21 cellular contexts compared by ENCODE assay signal in genomic region chr1:163257763-163258162, GRCh38. TPM values are rescaled to one million over a fixed set of nuclear protein-coding genes. Genes with fewer than 3 reads are reported as not detected.
A peak's percentile ranks its signal among the peaks of the same experiment; 100 is the strongest.
DNase-seq lines count a peak whose midpoint lies in the region; ATAC-seq and TF ChIP-seq lines count a peak whose summit lies in the region.
"Had no signal": no experiment of that assay in that cellular context is flagged by ENCODE, and none has a peak within 500 bp of the region (broad histone marks: within the 10 kb centered on the region; RNA-seq: fewer than 3 reads in every experiment).

No MANE protein-coding gene starts in this region.

- no peak for ATAC-seq in activated T-cell treated with anti-CD3 and anti-CD28 coated beads, Interleukin-2, amount 50 U/mL, for 72 hours (replicated peaks in 1 of 2)
- ATAC-seq in left ventricle myocardium superior (peak; percentile 63), Right ventricle myocardium inferior (no peak), upper lobe of left lung (ENCODE audit: low FRiP score in 2 of 2) (no peak)
- ATAC-seq: CD8-positive, alpha-beta T cell; GM12878 had no signal

- H3K9me3 Mint-ChIP-seq in activated T-cell treated with anti-CD3 and anti-CD28 coated beads, Interleukin-2, amount 50 U/mL, for 72 hours: peaks cover 0 to 4% of the 10 kb centered on the region in 2 donors
- H3K9me3 Mint-ChIP-seq in activated T-cell treated with anti-CD3 and anti-CD28 coated beads, Interleukin-2, amount 50 U/mL, for 24 hours: peaks cover 2% of the 10 kb centered on the region

- no peak for TF ChIP-seq EP300 in upper lobe of left lung (IDR thresholded peaks at IDR 0.05)

- peaks cover 1 to 2% of the 10 kb centered on the region in 2 donors for H3K36me3 Mint-ChIP-seq in activated T-cell treated with anti-CD3 and anti-CD28 coated beads, Interleukin-2, amount 50 U/mL, for 72 hours (ENCODE audit: insufficient read depth in 2 of 2)
- peaks cover 31% of the 10 kb centered on the region for H3K36me3 Mint-ChIP-seq in activated T-cell treated with anti-CD3 and anti-CD28 coated beads, Interleukin-2, amount 50 U/mL, for 24 hours (ENCODE audit: low read depth)

- peak overlapping the region; percentile 46 for H3K27ac Mint-ChIP-seq in activated T-cell treated with anti-CD3 and anti-CD28 coated beads, Interleukin-2, amount 50 U/mL, for 72 hours
- no peak overlapping the region for H3K27ac Mint-ChIP-seq in activated T-cell treated with anti-CD3 and anti-CD28 coated beads, Interleukin-2, amount 50 U/mL, for 24 hours
- H3K27ac Mint-ChIP-seq: B cell; CD8-positive, alpha-beta T cell had no signal

- peak overlapping the region; percentile 46 to 47 for H3K27ac ChIP-seq in coronary artery
- H3K27ac ChIP-seq in tibial artery: peak overlapping the region; percentile 68 to 77
- no peak overlapping the region for H3K27ac ChIP-seq in upper lobe of left lung
- H3K27ac ChIP-seq: BLaER1 treated with 17β-estradiol and CSF1 and Interleukin-3, amounts not matched to agents 10 nM and 100 nM had no signal

- TF ChIP-seq CTCF in coronary artery (IDR thresholded peaks at IDR 0.05) (no peak), tibial artery (IDR thresholded peaks at IDR 0.05) (no peak), upper lobe of left lung (IDR thresholded peaks at IDR 0.05) (no peak)

- 90 to 92% methylated on average over 2 of the region's 2 CpGs for WGBS in upper lobe of left lung, 2 donors

- intact Hi-C loops in left ventricle myocardium superior (cut with micrococcal nuclease) (no loop called here), Right ventricle myocardium inferior (cut with DNase I) (no loop called here), tibial artery (cut with DNase I; ENCODE audit: low total_unique reads) (loop anchor here (10.0 kb wide), 1 partner anchor 63 kb away; no protein-coding TSS in a partner anchor)

- H3K4me1 ChIP-seq in tibial artery (peaks cover 0 to 23% (median 14%) of the 10 kb centered on the region in 4 donors), upper lobe of left lung (no peaks in the 10 kb centered on the region)
- H3K4me1 ChIP-seq: BLaER1 treated with 17β-estradiol and CSF1 and Interleukin-3, amounts not matched to agents 10 nM and 100 nM had no signal

- no peak overlapping the region for H3K4me3 Mint-ChIP-seq in activated T-cell treated with anti-CD3 and anti-CD28 coated beads, Interleukin-2, amount 50 U/mL, for 72 hours
- no peak overlapping the region for H3K4me3 Mint-ChIP-seq in activated T-cell treated with anti-CD3 and anti-CD28 coated beads, Interleukin-2, amount 50 U/mL, for 24 hours
- H3K4me3 Mint-ChIP-seq: B cell; CD8-positive, alpha-beta T cell had no signal

- no peaks in the 10 kb centered on the region for H3K27me3 ChIP-seq in tibial artery
- H3K27me3 ChIP-seq in upper lobe of left lung: no peaks in the 10 kb centered on the region
- H3K27me3 ChIP-seq: BLaER1 treated with 17β-estradiol and CSF1 and Interleukin-3, amounts not matched to agents 10 nM and 100 nM had no signal

- H3K4me1 Mint-ChIP-seq in activated T-cell treated with anti-CD3 and anti-CD28 coated beads, Interleukin-2, amount 50 U/mL, for 72 hours (ENCODE audit: low read depth): no peaks in the 10 kb centered on the region
- no peaks in the 10 kb centered on the region for H3K4me1 Mint-ChIP-seq in activated T-cell treated with anti-CD3 and anti-CD28 coated beads, Interleukin-2, amount 50 U/mL, for 24 hours (ENCODE audit: low read depth)
- H3K4me1 Mint-ChIP-seq: B cell had no signal

- H3K4me3 ChIP-seq in coronary artery (no peak overlapping the region), tibial artery (no peak overlapping the region), upper lobe of left lung (no peak overlapping the region)
- H3K4me3 ChIP-seq: BLaER1 treated with 17β-estradiol and CSF1 and Interleukin-3, amounts not matched to agents 10 nM and 100 nM; GM12878 had no signal

- no peaks in the 10 kb centered on the region for H3K9me3 ChIP-seq in tibial artery
- no peaks in the 10 kb centered on the region for H3K9me3 ChIP-seq in upper lobe of left lung

- TF ChIP-seq POLR2A in upper lobe of left lung (IDR thresholded peaks at IDR 0.05): no peak

- no peak for DNase-seq in activated T-cell treated with anti-CD3 and anti-CD28 coated beads, Interleukin-2, amount 50 U/mL, for 72 hours
- no peak for DNase-seq in activated T-cell treated with anti-CD3 and anti-CD28 coated beads, Interleukin-2, amount 50 U/mL, for 24 hours
- DNase-seq in left ventricle myocardium superior (no peak), Right ventricle myocardium inferior (ENCODE audit: missing footprints) (no peak), coronary artery (ENCODE audit: low spot score) (no peak), tibial artery (no peak), NCI-H2029 treated with DMSO at 0.1 percent for 48 hours (lab: John Stamatoyannopoulos, UW) (no peak), upper lobe of left lung (no peak)
- DNase-seq: 8988T; CD8-positive, alpha-beta T cell; COR-L47; DMS 273 treated with DMSO at 0.1 percent for 48 hours; DMS53; DND-41; EL; GOT3; H7 had no signal

- H3K27me3 Mint-ChIP-seq in activated T-cell treated with anti-CD3 and anti-CD28 coated beads, Interleukin-2, amount 50 U/mL, for 72 hours (ENCODE audit: low read depth): no peaks in the 10 kb centered on the region
- no peaks in the 10 kb centered on the region for H3K27me3 Mint-ChIP-seq in activated T-cell treated with anti-CD3 and anti-CD28 coated beads, Interleukin-2, amount 50 U/mL, for 24 hours
- H3K27me3 Mint-ChIP-seq: B cell had no signal

- H3K36me3 ChIP-seq in tibial artery (no peaks in the 10 kb centered on the region), upper lobe of left lung (no peaks in the 10 kb centered on the region)
- H3K36me3 ChIP-seq: BLaER1 treated with 17β-estradiol and CSF1 and Interleukin-3, amounts not matched to agents 10 nM and 100 nM had no signal

RNA-seq across cellular contexts. Expression of gene RGS5, which starts 55.0 kb away (rescaled TPM):
- 1 to 10 TPM; 5.3 to 8.4 TPM for total RNA-seq in activated T-cell treated with anti-CD3 and anti-CD28 coated beads, Interleukin-2, amount 50 U/mL, for 72 hours
- total RNA-seq in left ventricle myocardium superior: 278 TPM
- total RNA-seq in Right ventricle myocardium inferior: 246 TPM
- total RNA-seq in upper lobe of left lung: 10 to 100 TPM; 30.6 to 65.6 (median 53.5) TPM
- total RNA-seq: HT-29 had no signal

Comparison
In these comparisons a context has a peak if more than half of its experiments do, and no peak if none do; other contexts are left out.
1. H3K27ac ChIP-seq: peak in coronary artery (2 of 2) and tibial artery (2 of 2); none in upper lobe of left lung (0 of 4).